Comparison of ENCODE assay signal across 8 cellular contexts in genomic region chr3:18444597-18445420, GRCh38. TPM values are rescaled to one million over a fixed set of nuclear protein-coding genes. Genes with fewer than 3 reads are reported as not detected.
DNase-seq lines count a peak whose midpoint lies in the region; ATAC-seq and TF ChIP-seq lines count a peak whose summit lies in the region.

No MANE protein-coding gene starts in this region.

- peak; percentile 74 for DNase-seq in GM10248 (ENCODE audit: extremely low spot score)
- peak; percentile 57 to 77 for DNase-seq in HAP-1 (ENCODE audit: low spot score in 2 of 2)
- DNase-seq in NAMALWA (ENCODE audit: low spot score): peak; percentile 74
- DNase-seq in activated B cell treated with CpG ODN at 0.5 μM for 24 hours: peak; percentile 82
- peak; percentile 41 for DNase-seq in cerebellum (ENCODE audit: low spot score)
- DNase-seq in left lung: peak; percentile 67 to 95
- DNase-seq in stimulated activated CD4-positive, alpha-beta T cell treated with anti-CD3 and anti-CD28 coated beads, Interleukin-4, amount 100 ng/mL, for 1 hour: peak; percentile 77
- no peak for DNase-seq in H4 (ENCODE audit: low spot score)

- in situ Hi-C loops in HAP-1 (cut with MboI; ENCODE audit: low sequenced_read_pairs): no loop called here

- H3K27me3 Mint-ChIP-seq in activated B cell treated with CpG ODN at 0.5 μM for 24 hours: peaks cover 5% of the 10 kb centered on the region

- H3K4me3 ChIP-seq in HAP-1 (peak overlapping the region; percentile 57), left lung (peak overlapping the region; percentile 31 to 60)

- ATAC-seq in activated B cell treated with CpG ODN at 0.5 μM for 24 hours (ENCODE audit: low read depth) (peak; percentile 81), left lung (peak; percentile 97)

- intact Hi-C loops in activated B cell treated with CpG ODN at 0.5 μM for 24 hours (cut with micrococcal nuclease) (loop anchor here (1.0 to 5.0 kb wide), 9 partner anchors 20 to 703 kb away; partner anchors contain the start of genes KCNH8, SATB1 and TBC1D5), left lung (cut with DNase I) (no loop called here)

- H3K36me3 ChIP-seq in HAP-1 (replicated peaks) (peaks cover 4% of the 10 kb centered on the region; the same call in 1 of the 2 replicates), left lung (no peaks in the 10 kb centered on the region)

- H3K36me3 Mint-ChIP-seq in activated B cell treated with CpG ODN at 0.5 μM for 24 hours (ENCODE audit: low read depth): peaks cover 16% of the 10 kb centered on the region

- peak overlapping the region; percentile 93 for H3K4me3 Mint-ChIP-seq in activated B cell treated with CpG ODN at 0.5 μM for 24 hours

- peaks cover 55% of the 10 kb centered on the region for H3K4me1 Mint-ChIP-seq in activated B cell treated with CpG ODN at 0.5 μM for 24 hours

- H3K4me1 ChIP-seq in HAP-1 (peaks cover 33% of the 10 kb centered on the region), left lung (peaks cover 5 to 35% of the 10 kb centered on the region in 2 donors)

- H3K9me3 ChIP-seq in HAP-1 (no peaks in the 10 kb centered on the region), left lung (peaks cover 0 to 13% of the 10 kb centered on the region in 2 donors)

- H3K27me3 ChIP-seq in HAP-1 (ENCODE audit: low read depth) (no peaks in the 10 kb centered on the region), left lung (peaks cover 43 to 58% of the 10 kb centered on the region in 2 donors)

- peak overlapping the region; percentile 91 for H3K27ac Mint-ChIP-seq in activated B cell treated with CpG ODN at 0.5 μM for 24 hours

- peak; percentile 28 for TF ChIP-seq CTCF in GM10248 (IDR thresholded peaks at IDR 0.05; ENCODE audit: control extremely low read depth, extremely low read depth, low read depth, missing control alignments)
- TF ChIP-seq CTCF in activated B cell treated with CpG ODN at 0.5 μM for 24 hours (IDR thresholded peaks at IDR 0.05): no peak
- TF ChIP-seq CTCF in left lung (IDR thresholded peaks at IDR 0.05): peak in 1 of 2 donors; percentile 28

- peaks cover 12% of the 10 kb centered on the region for H3K9me3 Mint-ChIP-seq in activated B cell treated with CpG ODN at 0.5 μM for 24 hours

- POLR2A ChIA-PET in GM10248 (lab: Yijun Ruan, JAX) (no interaction called here), activated B cell treated with CpG ODN at 0.5 μM for 24 hours (lab: Charles Lee) (interaction anchor here (1.0 to 1.8 kb wide), 9 partner anchors 8 to 318 kb away, joined by 3 to 11 read pairs (median 4); no protein-coding TSS in a partner anchor)

- H3K27ac ChIP-seq in left lung: peak overlapping the region in 1 of 2 donors; percentile 48

- CTCF ChIA-PET in GM10248 (lab: Yijun Ruan, JAX) (interaction anchor here (1.1 kb wide), 1 partner anchor 15 kb away, joined by 3 read pairs; no protein-coding TSS in a partner anchor), activated B cell treated with CpG ODN at 0.5 μM for 24 hours (lab: Charles Lee) (interaction anchor here (0.8 to 1.5 kb wide), 8 partner anchors 12 to 314 kb away, joined by 3 to 7 read pairs (median 4); partner anchors contain the start of gene SATB1)

RNA-seq across cellular contexts. Expression of gene SATB1, which starts 19.7 kb away (rescaled TPM):
- total RNA-seq in activated B cell treated with CpG ODN at 0.5 μM for 24 hours (23.0 and 30.8 TPM in 2 replicates), cerebellum (77.8 TPM), left lung (10 to 100 TPM; 24.0 to 25.1 TPM)
- 4.8 and 5.8 TPM in 2 replicates for total RNA-seq in H4 (2014; rRNA removed; shearing (Covaris generic))
